8 cellular contexts compared by ENCODE assay signal in genomic region chr10:113454341-113455061, GRCh38.
DNase-seq lines count a peak whose midpoint lies in the region; ATAC-seq and TF ChIP-seq lines count a peak whose summit lies in the region.

No MANE protein-coding gene starts in this region.

- H3K27me3 ChIP-seq in thoracic aorta (replicated peaks; ENCODE audit: insufficient read depth), result no peaks in the 10 kb centered on the region
- no peaks in the 10 kb centered on the region for H3K27me3 ChIP-seq in effector memory CD4-positive, alpha-beta T cell (replicated peaks; ENCODE audit: control insufficient read depth, insufficient read depth, low read length, poor library complexity, severe bottlenecking)

- no peak overlapping the region for H3K27ac ChIP-seq in 22Rv1
- H3K27ac ChIP-seq in thoracic aorta, result no peak overlapping the region
- H3K27ac ChIP-seq in effector memory CD4-positive, alpha-beta T cell (ENCODE audit: insufficient read depth, low read length, poor library complexity, severe bottlenecking), result no peak overlapping the region

- peak overlapping the region; percentile 63 for H3K4me3 ChIP-seq in thoracic aorta
- no peak overlapping the region for H3K4me3 ChIP-seq in effector memory CD4-positive, alpha-beta T cell (ENCODE audit: insufficient read depth, low read depth, low read length, poor library complexity, severe bottlenecking)

- H3K4me1 ChIP-seq in thoracic aorta (ENCODE audit: control insufficient read depth in 1 of 2, low read depth in 2 of 2), result peaks cover 0 to 9% of the 10 kb centered on the region in 2 donors
- H3K4me1 ChIP-seq in effector memory CD4-positive, alpha-beta T cell (ENCODE audit: control insufficient read depth, insufficient read depth, low read length, poor library complexity, severe bottlenecking), result no peaks in the 10 kb centered on the region

- in situ Hi-C loops in T47D (cut with HindIII; ENCODE audit: low pct_unique_long_range_greater_than_20kb, low sequenced_read_pairs), result no loop called here

- no peaks in the 10 kb centered on the region for H3K9me3 ChIP-seq in thoracic aorta
- H3K9me3 ChIP-seq in effector memory CD4-positive, alpha-beta T cell (ENCODE audit: control insufficient read depth, low read length), result no peaks in the 10 kb centered on the region

- TF ChIP-seq CTCF in 22Rv1 (IDR thresholded peaks at IDR 0.05) (peak; percentile 81), thoracic aorta (IDR thresholded peaks at IDR 0.05) (peak; percentile 59)

- ATAC-seq in thoracic aorta (ENCODE audit: insufficient number of reproducible peaks, low FRiP score, low read depth), result no peak
- ATAC-seq in HG03196 (IDR thresholded peaks at IDR 0.05; ENCODE audit: unreplicated experiment), result no peak

- DNase-seq in EL, result peak; percentile 24
- peak; percentile 24 for DNase-seq in NCI-H146 treated with DMSO at 0.1 percent for 48 hours (lab: John Stamatoyannopoulos, UW; ENCODE audit: unreplicated experiment)
- DNase-seq in T47D (ENCODE audit: low read depth in 1 of 2, low spot score in 1 of 2), result peak; percentile 18 to 67
- DNase-seq in kidney tubule cell (ENCODE audit: low spot score), result peak; percentile 31
- no peak for DNase-seq in thoracic aorta (ENCODE audit: low spot score)
- DNase-seq in effector memory CD4-positive, alpha-beta T cell, result no peak

- no peaks in the 10 kb centered on the region for H3K36me3 ChIP-seq in thoracic aorta
- no peaks in the 10 kb centered on the region for H3K36me3 ChIP-seq in effector memory CD4-positive, alpha-beta T cell (ENCODE audit: control insufficient read depth, insufficient read depth, low read length)

Comparison
In these comparisons a context has a peak if more than half of its experiments do, and no peak if none do; other contexts are left out.
1. DNase-seq: peak in EL (single experiment), NCI-H146 treated with DMSO at 0.1 percent for 48 hours (single experiment), T47D (2 of 2) and kidney tubule cell (single experiment); none in thoracic aorta (single experiment) and effector memory CD4-positive, alpha-beta T cell (0 of 3).